In genomic region chr19:58543826-58544590, GRCh38 we compare ENCODE assay signal across 7 cellular contexts. TPM values are rescaled to one million over a fixed set of nuclear protein-coding genes. Genes with fewer than 3 reads are reported as not detected.
DNase-seq lines count a peak whose midpoint lies in the region; ATAC-seq and FAIRE-seq lines count a peak whose summit lies in the region.

Gene TRIM28, plus strand, starts transcription at chr19:58544064. Its CDS starts 694 bp downstream, at chr19:58544758.

- DNase-seq in cerebellum (ENCODE audit: low spot score) (peak; percentile 99), left colon (peak; percentile 98 to 99), NCI-H2196 (lab: John Stamatoyannopoulos, UW; ENCODE audit: unreplicated experiment) (no peak)
- DNase-seq in stimulated activated CD4-positive, alpha-beta T cell treated with anti-CD3 and anti-CD28 coated beads, Interleukin-2, amount 100 ng/mL, for 4 hours (ENCODE audit: low read depth), result peak; percentile 100

- FAIRE-seq in TTC549 (lab: Jason Lieb, UNC), result peak; percentile 96

- ATAC-seq in GM19023 (IDR thresholded peaks at IDR 0.05; ENCODE audit: unreplicated experiment), result peak; percentile 77
- peak; percentile 86 for ATAC-seq in HG03175 (IDR thresholded peaks at IDR 0.05; ENCODE audit: unreplicated experiment)
- ATAC-seq in left colon, result peak; percentile 91

- intact Hi-C loops in left colon (cut with DNase I, micrococcal nuclease), result no loop called here

RNA-seq across cellular contexts. Expression of gene TRIM28, which starts in this region (rescaled TPM):
- total RNA-seq in cerebellum (207 TPM), left colon (100 to 1,000 TPM; 171 to 184 TPM)
